Comparison of ENCODE assay signal across 13 cellular contexts in genomic region chr6:9540126-9540525, GRCh38.
DNase-seq lines count a peak whose midpoint lies in the region; ATAC-seq, FAIRE-seq and TF ChIP-seq lines count a peak whose summit lies in the region.
"Had no signal": no experiment of that assay in that cellular context is flagged by ENCODE, and none has a peak within 500 bp of the region (broad histone marks: within the 10 kb centered on the region; RNA-seq: fewer than 3 reads in every experiment).

No MANE protein-coding gene starts in this region.

- no peak overlapping the region for H3K27ac Mint-ChIP-seq in activated T-cell treated with anti-CD3 and anti-CD28 coated beads, Interleukin-2, amount 50 U/mL, for 72 hours

- BruUV-seq in endothelial cell of umbilical vein (replicated peaks; lab: Mats Ljungman, UMichigan) = no TSS peak

- H3K9me3 ChIP-seq in endothelial cell of umbilical vein (replicated peaks; ENCODE audit: control insufficient read depth, insufficient read depth, low read length) = no peaks in the 10 kb centered on the region
- H3K9me3 ChIP-seq: BLaER1 treated with 17β-estradiol and CSF1 and Interleukin-3, amounts not matched to agents 10 nM and 100 nM; HAP-1 had no signal

- DNase-seq in EL = peak; percentile 13
- peak; percentile 62 for DNase-seq in endothelial cell of umbilical vein (ENCODE audit: low read depth, low spot score)
- peak; percentile 37 for DNase-seq in pulmonary artery endothelial cell (ENCODE audit: low read depth, low spot score)
- no peak for DNase-seq in Kasumi-1 (lab: John Stamatoyannopoulos, UW)
- no peak for DNase-seq in activated T-cell treated with anti-CD3 and anti-CD28 coated beads, Interleukin-2, amount 50 U/mL, for 72 hours
- DNase-seq: GDM1, NCI-H2081 treated with DMSO at 0.1 percent for 48 hours had no signal

- intact Hi-C loops in endothelial cell of umbilical vein (cut with micrococcal nuclease) = loop anchor here (1.0 kb wide), 2 partner anchors 290 to 886 kb away; no protein-coding TSS in a partner anchor

- H3K27me3 Mint-ChIP-seq in activated T-cell treated with anti-CD3 and anti-CD28 coated beads, Interleukin-2, amount 50 U/mL, for 72 hours (ENCODE audit: low read depth) = no peaks in the 10 kb centered on the region

- TF ChIP-seq POLR2A in endothelial cell of umbilical vein (IDR thresholded peaks at IDR 0.05; ENCODE audit: low read depth, low read length) = no peak

- H3K36me3 ChIP-seq in endothelial cell of umbilical vein (ENCODE audit: control insufficient read depth in 2 of 2, extremely low read depth in 1 of 2, insufficient read depth in 2 of 2, low read length in 2 of 2) = no peaks in the 10 kb centered on the region
- H3K36me3 ChIP-seq: BLaER1 treated with 17β-estradiol and CSF1 and Interleukin-3, amounts not matched to agents 10 nM and 100 nM; HAP-1 had no signal

- H3K79me2 ChIP-seq in endothelial cell of umbilical vein (ENCODE audit: control insufficient read depth, insufficient read depth, low read length) = no peaks in the 10 kb centered on the region

- CTCF ChIA-PET in endothelial cell of umbilical vein (lab: Charles Lee) = interaction anchor here (0.8 to 1.3 kb wide), 3 partner anchors 17 to 290 kb away, joined by 3 to 4 read pairs (median 3); no protein-coding TSS in a partner anchor

- peak; percentile 13 for ATAC-seq in HG03159 (IDR thresholded peaks at IDR 0.05; ENCODE audit: unreplicated experiment)
- no peak for ATAC-seq in GM21515 (IDR thresholded peaks at IDR 0.05; ENCODE audit: unreplicated experiment)
- no peak for ATAC-seq in activated T-cell treated with anti-CD3 and anti-CD28 coated beads, Interleukin-2, amount 50 U/mL, for 72 hours (replicated peaks in 1 of 2)
- ATAC-seq in GM18861 (IDR thresholded peaks at IDR 0.05; ENCODE audit: unreplicated experiment) = no peak

- no peak overlapping the region for H3K4me3 Mint-ChIP-seq in activated T-cell treated with anti-CD3 and anti-CD28 coated beads, Interleukin-2, amount 50 U/mL, for 72 hours

- H4K20me1 ChIP-seq in endothelial cell of umbilical vein (replicated peaks; ENCODE audit: control insufficient read depth, extremely low read depth, insufficient read depth, low read length) = no peaks in the 10 kb centered on the region
- H4K20me1 ChIP-seq: BLaER1 treated with 17β-estradiol and CSF1 and Interleukin-3, amounts not matched to agents 10 nM and 100 nM had no signal

- H3K9me3 Mint-ChIP-seq in activated T-cell treated with anti-CD3 and anti-CD28 coated beads, Interleukin-2, amount 50 U/mL, for 72 hours = peaks cover 0 to 2% of the 10 kb centered on the region in 2 donors

- H3K9me1 ChIP-seq in endothelial cell of umbilical vein (replicated peaks; ENCODE audit: control insufficient read depth, extremely low read depth, insufficient read depth, low read length) = no peaks in the 10 kb centered on the region

- dilution Hi-C loops in endothelial cell of umbilical vein (cut with MboI; ENCODE audit: extremely low pct_ligation_motif_present, low sequenced_read_pairs) = no loop called here

- POLR2A ChIA-PET in endothelial cell of umbilical vein (lab: Charles Lee) = no interaction called here

- H3K36me3 Mint-ChIP-seq in activated T-cell treated with anti-CD3 and anti-CD28 coated beads, Interleukin-2, amount 50 U/mL, for 72 hours (ENCODE audit: insufficient read depth in 2 of 2) = no peaks in the 10 kb centered on the region

- H3K27ac ChIP-seq in endothelial cell of umbilical vein (ENCODE audit: insufficient read depth, low read depth, low read length) = peak overlapping the region; percentile 48
- H3K27ac ChIP-seq: BLaER1 treated with 17β-estradiol and CSF1 and Interleukin-3, amounts not matched to agents 10 nM and 100 nM; PC-9 had no signal

- H3K4me1 ChIP-seq in endothelial cell of umbilical vein (ENCODE audit: control insufficient read depth, extremely low read depth, insufficient read depth, low read length) = peaks cover 23% of the 10 kb centered on the region
- H3K4me1 ChIP-seq: HAP-1 had no signal

- no peaks in the 10 kb centered on the region for H3K27me3 ChIP-seq in endothelial cell of umbilical vein (ENCODE audit: control insufficient read depth in 2 of 2, insufficient read depth in 2 of 2, low read length in 2 of 2)
- H3K27me3 ChIP-seq: BLaER1 treated with 17β-estradiol and CSF1 and Interleukin-3, amounts not matched to agents 10 nM and 100 nM had no signal

- H2AFZ ChIP-seq in endothelial cell of umbilical vein (ENCODE audit: low read depth, low read length) = no peak overlapping the region
- H2AFZ ChIP-seq: PC-9 had no signal

- no peak for TF ChIP-seq CTCF in endothelial cell of umbilical vein (IDR thresholded peaks at IDR 0.05; ENCODE audit: extremely low read depth in 1 of 2, insufficient read depth in 1 of 2, low read depth in 1 of 2, low read length in 2 of 2)

- no peak overlapping the region for H3K9ac ChIP-seq in endothelial cell of umbilical vein (replicated peaks; ENCODE audit: extremely low read depth, insufficient read depth, low read length)
- H3K9ac ChIP-seq: BLaER1 treated with 17β-estradiol and CSF1 and Interleukin-3, amounts not matched to agents 10 nM and 100 nM had no signal

- no peak overlapping the region for H3K4me3 ChIP-seq in endothelial cell of umbilical vein (replicated peaks in 1 of 3; ENCODE audit: insufficient read depth in 1 of 3, low read depth in 1 of 3, low read length in 3 of 3)
- H3K4me3 ChIP-seq: BLaER1 treated with 17β-estradiol and CSF1 and Interleukin-3, amounts not matched to agents 10 nM and 100 nM; HAP-1; PC-9 had no signal

- H3K4me2 ChIP-seq in endothelial cell of umbilical vein (ENCODE audit: insufficient read depth, low read length) = no peak overlapping the region
- H3K4me2 ChIP-seq: BLaER1 treated with 17β-estradiol and CSF1 and Interleukin-3, amounts not matched to agents 10 nM and 100 nM; PC-9 had no signal

- peak; percentile 28 for FAIRE-seq in endothelial cell of umbilical vein (lab: Jason Lieb, UNC)

- no peaks in the 10 kb centered on the region for H3K4me1 Mint-ChIP-seq in activated T-cell treated with anti-CD3 and anti-CD28 coated beads, Interleukin-2, amount 50 U/mL, for 72 hours (ENCODE audit: low read depth)

TF ChIP-seq in endothelial cell of umbilical vein, 7 proteins besides CTCF, POLR2A, EP300 and RAD21:
- TF ChIP-seq FOS (IDR thresholded peaks at IDR 0.05; ENCODE audit: borderline replicate concordance, insufficient read depth, low read length) = no peak

Comparison
In these comparisons a context has a peak if more than half of its experiments do, and no peak if none do; other contexts are left out.
1. DNase-seq: peak in EL (single experiment), endothelial cell of umbilical vein (single experiment) and pulmonary artery endothelial cell (single experiment); none in Kasumi-1 (0 of 2) and activated T-cell treated with anti-CD3 and anti-CD28 coated beads, Interleukin-2, amount 50 U/mL, for 72 hours (0 of 2).